In genomic region chr17:73226556-73227172, GRCh38 we compare ENCODE assay signal across 13 cellular contexts. TPM values are rescaled to one million over a fixed set of nuclear protein-coding genes. Genes with fewer than 3 reads are reported as not detected.
DNase-seq lines count a peak whose midpoint lies in the region; ATAC-seq and TF ChIP-seq lines count a peak whose summit lies in the region.
"Had no signal": no experiment of that assay in that cellular context is flagged by ENCODE, and none has a peak within 500 bp of the region (broad histone marks: within the 10 kb centered on the region; RNA-seq: fewer than 3 reads in every experiment).

No MANE protein-coding gene starts in this region.

- POLR2A ChIA-PET in CD4-positive, alpha-beta memory T cell (lab: Charles Lee; ENCODE audit: partially characterized antibody) = interaction anchor here (0.6 to 1.1 kb wide), 2 partner anchors 9 to 23 kb away, joined by 3 read pairs; no protein-coding TSS in a partner anchor
- POLR2A ChIA-PET in naive thymus-derived CD4-positive, alpha-beta T cell (lab: Charles Lee) = interaction anchor here (1.5 to 1.7 kb wide), 2 partner anchors 10 to 15 kb away, joined by 3 to 5 read pairs; no protein-coding TSS in a partner anchor

- H3K27ac ChIP-seq in CD4-positive, alpha-beta memory T cell (ENCODE audit: low read depth, low read length) = peak overlapping the region; percentile 5
- H3K27ac ChIP-seq in HUES48 (ENCODE audit: low read depth, low read length) (peak overlapping the region; percentile 85), stomach (peak overlapping the region in 1 of 5 donors; percentile 51)
- H3K27ac ChIP-seq in naive thymus-derived CD4-positive, alpha-beta T cell (ENCODE audit: low read depth, low read length) = peak overlapping the region; percentile 18
- H3K27ac ChIP-seq in effector memory CD4-positive, alpha-beta T cell (ENCODE audit: insufficient read depth, low read length, poor library complexity, severe bottlenecking) = no peak overlapping the region
- H3K27ac ChIP-seq: thoracic aorta had no signal

- peak overlapping the region in 5 of 8 donors; percentile 31 to 82 (median 67) for H3K4me3 Mint-ChIP-seq in CD4-positive, alpha-beta memory T cell
- H3K4me3 Mint-ChIP-seq in naive thymus-derived CD4-positive, alpha-beta T cell = peak overlapping the region in 1 of 10 donors; percentile 34

- TF ChIP-seq CTCF in stomach (IDR thresholded peaks at IDR 0.05) = no peak

- H3K27me3 ChIP-seq in CD4-positive, alpha-beta memory T cell (ENCODE audit: insufficient read depth, low read length) = no peaks in the 10 kb centered on the region
- H3K27me3 ChIP-seq in HUES48 (ENCODE audit: control insufficient read depth, insufficient read depth, low read length) (no peaks in the 10 kb centered on the region), adipocyte (replicated peaks; ENCODE audit: control insufficient read depth, insufficient read depth, low read length) (no peaks in the 10 kb centered on the region), stomach (no peaks in the 10 kb centered on the region)
- H3K27me3 ChIP-seq in naive thymus-derived CD4-positive, alpha-beta T cell (ENCODE audit: control insufficient read depth in 2 of 2, insufficient read depth in 2 of 2, low read length in 2 of 2) = no peaks in the 10 kb centered on the region
- H3K27me3 ChIP-seq in effector memory CD4-positive, alpha-beta T cell (replicated peaks; ENCODE audit: control insufficient read depth, insufficient read depth, low read length, poor library complexity, severe bottlenecking) = no peaks in the 10 kb centered on the region

- H3K36me3 Mint-ChIP-seq in CD4-positive, alpha-beta memory T cell = peaks cover 8 to 20% of the 10 kb centered on the region in 2 donors
- peaks cover 0 to 15% (median 4%) of the 10 kb centered on the region in 5 donors for H3K36me3 Mint-ChIP-seq in naive thymus-derived CD4-positive, alpha-beta T cell

- 48 to 56% (median 55%) methylated on average over 3 of the region's 3 CpGs for WGBS in stomach, 5 donors

- intact Hi-C loops in CD4-positive, alpha-beta memory T cell (cut with micrococcal nuclease) = no loop called here
- intact Hi-C loops in naive thymus-derived CD4-positive, alpha-beta T cell (cut with micrococcal nuclease) = no loop called here
- intact Hi-C loops in left colon (cut with DNase I, micrococcal nuclease) (no loop called here), stomach (cut with DNase I; ENCODE audit: low total_unique reads) (no loop called here)

- H3K36me3 ChIP-seq in CD4-positive, alpha-beta memory T cell (ENCODE audit: insufficient read depth, low read length) = no peaks in the 10 kb centered on the region
- H3K36me3 ChIP-seq in HUES48 (ENCODE audit: control insufficient read depth, insufficient read depth, low read length) (peaks cover 9% of the 10 kb centered on the region; the same call in 1 of the 2 replicates), adipocyte (ENCODE audit: control insufficient read depth, insufficient read depth, low read length, severe bottlenecking) (no peaks in the 10 kb centered on the region), stomach (peaks cover 0 to 11% (median 3%) of the 10 kb centered on the region in 4 donors)
- H3K36me3 ChIP-seq in naive thymus-derived CD4-positive, alpha-beta T cell (ENCODE audit: control insufficient read depth in 2 of 3, insufficient read depth in 3 of 3, low read length in 3 of 3) = peaks cover 0 to 2% (median 0%) of the 10 kb centered on the region in 3 experiments
- no peaks in the 10 kb centered on the region for H3K36me3 ChIP-seq in effector memory CD4-positive, alpha-beta T cell (ENCODE audit: control insufficient read depth, insufficient read depth, low read length)
- H3K36me3 ChIP-seq: thoracic aorta had no signal

- H3K4me1 Mint-ChIP-seq in CD4-positive, alpha-beta memory T cell = peaks cover 49 to 71% (median 61%) of the 10 kb centered on the region in 4 donors
- peaks cover 45 to 72% (median 65%) of the 10 kb centered on the region in 7 donors for H3K4me1 Mint-ChIP-seq in naive thymus-derived CD4-positive, alpha-beta T cell

- TF ChIP-seq EP300 in stomach (IDR thresholded peaks at IDR 0.05) = no peak

- H3K27me3 Mint-ChIP-seq in CD4-positive, alpha-beta memory T cell = no peaks in the 10 kb centered on the region
- H3K27me3 Mint-ChIP-seq in naive thymus-derived CD4-positive, alpha-beta T cell = no peaks in the 10 kb centered on the region

- peak overlapping the region in 6 of 7 donors; percentile 37 to 78 (median 60) for H3K27ac Mint-ChIP-seq in CD4-positive, alpha-beta memory T cell
- peak overlapping the region in 3 of 9 donors; percentile 18 to 62 (median 25) for H3K27ac Mint-ChIP-seq in naive thymus-derived CD4-positive, alpha-beta T cell

- ATAC-seq in naive thymus-derived CD4-positive, alpha-beta T cell = no peak
- ATAC-seq in GM21381 (IDR thresholded peaks at IDR 0.05; ENCODE audit: unreplicated experiment) (no peak), left colon (no peak)

- peaks cover 63% of the 10 kb centered on the region for H3K4me1 ChIP-seq in CD4-positive, alpha-beta memory T cell (ENCODE audit: insufficient read depth, low read length)
- peaks cover 37% of the 10 kb centered on the region for H3K4me1 ChIP-seq in HUES48 (ENCODE audit: control insufficient read depth, insufficient read depth, low read length)
- H3K4me1 ChIP-seq in adipocyte (ENCODE audit: control insufficient read depth, insufficient read depth, low read length) = peaks cover 46% of the 10 kb centered on the region
- H3K4me1 ChIP-seq in naive thymus-derived CD4-positive, alpha-beta T cell (ENCODE audit: control insufficient read depth in 2 of 2, insufficient read depth in 2 of 2, low read length in 2 of 2) = peaks cover 28 to 29% of the 10 kb centered on the region in 2 donors
- H3K4me1 ChIP-seq in effector memory CD4-positive, alpha-beta T cell (ENCODE audit: control insufficient read depth, insufficient read depth, low read length, poor library complexity, severe bottlenecking) = peaks cover 40% of the 10 kb centered on the region
- peaks cover 37 to 70% (median 53%) of the 10 kb centered on the region in 4 donors for H3K4me1 ChIP-seq in stomach

- no peak overlapping the region for H3K4me3 ChIP-seq in CD4-positive, alpha-beta memory T cell (ENCODE audit: low read length in 2 of 2)
- H3K4me3 ChIP-seq in HUES48 (ENCODE audit: low read depth, low read length) = peak overlapping the region; percentile 33; the same call in 1 of the 2 replicates
- H3K4me3 ChIP-seq in adipocyte (ENCODE audit: low read length) = no peak overlapping the region
- no peak overlapping the region for H3K4me3 ChIP-seq in naive thymus-derived CD4-positive, alpha-beta T cell (ENCODE audit: low read length)
- no peak overlapping the region for H3K4me3 ChIP-seq in effector memory CD4-positive, alpha-beta T cell (ENCODE audit: insufficient read depth, low read depth, low read length, poor library complexity, severe bottlenecking)
- no peak overlapping the region for H3K4me3 ChIP-seq in stomach
- H3K4me3 ChIP-seq: thoracic aorta had no signal

- no peaks in the 10 kb centered on the region for H3K9me3 ChIP-seq in CD4-positive, alpha-beta memory T cell (ENCODE audit: control insufficient read depth in 1 of 2, low read length in 2 of 2)
- H3K9me3 ChIP-seq in HUES48 (ENCODE audit: control insufficient read depth, insufficient read depth, low read length) (no peaks in the 10 kb centered on the region), adipocyte (ENCODE audit: control insufficient read depth, low read length) (no peaks in the 10 kb centered on the region), stomach (no peaks in the 10 kb centered on the region)
- H3K9me3 ChIP-seq in naive thymus-derived CD4-positive, alpha-beta T cell (ENCODE audit: control insufficient read depth in 2 of 3, low read length in 3 of 3) = no peaks in the 10 kb centered on the region
- H3K9me3 ChIP-seq in effector memory CD4-positive, alpha-beta T cell (ENCODE audit: control insufficient read depth, low read length) = no peaks in the 10 kb centered on the region
- H3K9me3 ChIP-seq: thoracic aorta had no signal

- H3K9ac ChIP-seq in HUES48 (ENCODE audit: low read depth, low read length) (peak overlapping the region; percentile 42; the same call in 1 of the 2 replicates), adipocyte (ENCODE audit: low read length) (peak overlapping the region; percentile 30)

- DNase-seq in CD4-positive, alpha-beta memory T cell = no peak
- DNase-seq in adipocyte (ENCODE audit: low read depth) (peak; percentile 48), left colon (no peak), stomach (no peak)
- no peak for DNase-seq in naive thymus-derived CD4-positive, alpha-beta T cell
- no peak for DNase-seq in effector memory CD4-positive, alpha-beta T cell
- DNase-seq: activated effector memory CD4-positive, alpha-beta T cell treated with Interleukin-2 at 50 U/mL for 16 hours; NCI-H526 treated with DMSO at 0.1 percent for 48 hours; stimulated activated CD4-positive, alpha-beta T cell treated with anti-CD3 and anti-CD28 coated beads, Interleukin-2, amount 100 ng/mL, for 48 hours had no signal

- CTCF ChIA-PET in CD4-positive, alpha-beta memory T cell (lab: Charles Lee; ENCODE audit: partially characterized antibody) = interaction anchor here (1.4 to 3.6 kb wide), 3 partner anchors 9 to 501 kb away, joined by 4 to 19 read pairs (median 6); no protein-coding TSS in a partner anchor
- CTCF ChIA-PET in naive thymus-derived CD4-positive, alpha-beta T cell (lab: Charles Lee) = interaction anchor here (0.5 to 1.5 kb wide), 4 partner anchors 33 to 501 kb away, joined by 3 to 5 read pairs (median 4); no protein-coding TSS in a partner anchor

- no peaks in the 10 kb centered on the region for H3K9me3 Mint-ChIP-seq in CD4-positive, alpha-beta memory T cell
- H3K9me3 Mint-ChIP-seq in naive thymus-derived CD4-positive, alpha-beta T cell = no peaks in the 10 kb centered on the region

- TF ChIP-seq POLR2A in stomach (IDR thresholded peaks at IDR 0.05) = no peak

RNA-seq across cellular contexts. Expression of gene COG1, which starts 33.8 kb away (rescaled TPM):
- total RNA-seq in CD4-positive, alpha-beta memory T cell = 10 to 100 TPM; 76.2 to 81.6 TPM
- polyA plus RNA-seq in CD4-positive, alpha-beta memory T cell = 10 to 100 TPM; 13.1 to 38.1 TPM
- total RNA-seq in naive thymus-derived CD4-positive, alpha-beta T cell = 10 to 100 TPM; 35.0 to 92.7 (median 85.8) TPM
- polyA plus RNA-seq in naive thymus-derived CD4-positive, alpha-beta T cell = 10 to 100 TPM; 25.2 to 45.5 TPM
- 10 to 100 TPM; 46.4 to 59.6 TPM for total RNA-seq in left colon
- total RNA-seq in stomach = 10 to 100 TPM; 13.4 to 68.9 (median 25.9) TPM
- 10 to 100 TPM; 11.6 to 18.0 (median 15.4) TPM for polyA plus RNA-seq in stomach

RNA-seq across cellular contexts. Expression of gene CPSF4L, which starts 35.0 kb away (rescaled TPM):
- total RNA-seq in CD4-positive, alpha-beta memory T cell = not detected
- not detected for polyA plus RNA-seq in CD4-positive, alpha-beta memory T cell
- total RNA-seq in naive thymus-derived CD4-positive, alpha-beta T cell = not detected
- not detected for polyA plus RNA-seq in naive thymus-derived CD4-positive, alpha-beta T cell
- total RNA-seq in left colon = under 1 TPM in 1 of 2 donors, not detected in 1; 0.20 TPM
- not detected for total RNA-seq in stomach
- not detected for polyA plus RNA-seq in stomach
- total RNA-seq: T-helper 1 cell treated with Interleukin-12 subunit alpha and Interleukin-12 subunit beta and Interleukin-4 antibody, amounts not matched to agents 30 ng/mL and 1 ng/mL, for 36 hours; thoracic aorta had no signal
